Comparison of ENCODE assay signal across 7 cellular contexts in genomic region chr11:95845168-95845567, GRCh38.
"Had no signal": no experiment of that assay in that cellular context is flagged by ENCODE, and none has a peak within 500 bp of the region (broad histone marks: within the 10 kb centered on the region; RNA-seq: fewer than 3 reads in every experiment).

No MANE protein-coding gene starts in this region.

- H3K9ac ChIP-seq: KMS-11 had no signal

- H3K27ac ChIP-seq: HL-60, KMS-11 had no signal

- H3K4me2 ChIP-seq: KMS-11 had no signal

- DNase-seq: Karpas-422, Kasumi-1, KBM-7, KG1 had no signal

- FAIRE-seq: HTR-8/SVneo had no signal
